In the genomic region with DNA sequence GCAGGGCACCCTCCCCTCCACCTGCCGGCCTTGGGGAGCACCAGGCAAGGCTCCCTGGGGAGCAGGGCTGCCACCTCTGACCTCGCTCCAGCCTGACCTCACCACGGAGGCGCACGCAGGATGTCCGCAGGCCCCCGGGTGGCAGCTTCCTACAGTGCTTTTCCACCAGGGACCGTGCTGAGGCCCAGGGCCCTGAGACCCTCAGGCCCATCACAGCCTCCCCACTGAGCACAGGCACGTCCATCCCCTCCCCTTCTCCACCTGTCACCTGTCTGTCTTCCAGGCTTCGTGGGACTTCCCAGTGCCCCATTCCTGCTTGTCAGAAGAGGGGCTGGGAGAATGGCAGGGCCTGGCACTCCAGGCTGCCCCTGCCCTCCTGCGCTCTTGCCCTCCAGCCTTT, we compare ENCODE assay signal across 19 cellular contexts.
"Had no signal": no experiment of that assay in that cellular context is flagged by ENCODE, and none has a peak within 500 bp of the region (broad histone marks: within the 10 kb centered on the region; RNA-seq: fewer than 3 reads in every experiment).

No MANE protein-coding gene starts in this region.

- DNase-seq: activated CD4-positive, alpha-beta memory T cell treated with anti-CD3 and anti-CD28 coated beads for 36 hours; activated CD4-positive, alpha-beta T cell treated with anti-CD3 and anti-CD28 coated beads for 48 hours; activated naive CD4-positive, alpha-beta T cell treated with anti-CD3 and anti-CD28 coated beads for 36 hours; activated naive CD8-positive, alpha-beta T cell treated with anti-CD3 and anti-CD28 coated beads, Interleukin-2, amount 10 ng/mL, durations not matched to agents 7 days and 5 days; activated T-cell treated with anti-CD3 and anti-CD28 coated beads, Interleukin-2, amount 50 U/mL, for 48 hours; amniotic stem cell; cortex of kidney; head of caudate nucleus; hypothalamus; left ventricle myocardium inferior; naive thymus-derived CD8-positive, alpha-beta T cell; ovary; stimulated activated CD4-positive, alpha-beta T cell treated with anti-CD3 and anti-CD28 coated beads, Interleukin-4, amount 100 ng/mL, for 24 hours; transverse colon; WERI-Rb-1 had no signal

- H3K4me3 ChIP-seq: gastroesophageal sphincter, left ventricle myocardium inferior, ovary, prostate gland, transverse colon had no signal

- ATAC-seq: gastroesophageal sphincter; naive thymus-derived CD8-positive, alpha-beta T cell had no signal

- H3K9me3 ChIP-seq: gastroesophageal sphincter, left ventricle myocardium inferior, ovary, prostate gland, transverse colon had no signal

- H3K4me3 Mint-ChIP-seq: activated CD4-positive, alpha-beta memory T cell treated with anti-CD3 and anti-CD28 coated beads for 36 hours; activated naive CD4-positive, alpha-beta T cell treated with anti-CD3 and anti-CD28 coated beads for 36 hours; activated naive CD8-positive, alpha-beta T cell treated with anti-CD3 and anti-CD28 coated beads, Interleukin-2, amount 10 ng/mL, durations not matched to agents 7 days and 5 days; mesothelial cell of epicardium; naive thymus-derived CD8-positive, alpha-beta T cell had no signal

- H3K4me1 ChIP-seq: gastroesophageal sphincter, prostate gland, transverse colon had no signal

- H3K4me1 Mint-ChIP-seq: activated naive CD8-positive, alpha-beta T cell treated with anti-CD3 and anti-CD28 coated beads, Interleukin-2, amount 10 ng/mL, durations not matched to agents 7 days and 5 days had no signal

- H3K36me3 ChIP-seq: gastroesophageal sphincter, left ventricle myocardium inferior, ovary, prostate gland, transverse colon, WERI-Rb-1 had no signal

- H3K36me3 Mint-ChIP-seq: activated CD4-positive, alpha-beta memory T cell treated with anti-CD3 and anti-CD28 coated beads for 36 hours; activated naive CD8-positive, alpha-beta T cell treated with anti-CD3 and anti-CD28 coated beads, Interleukin-2, amount 10 ng/mL, durations not matched to agents 7 days and 5 days; mesothelial cell of epicardium had no signal

- H3K27ac ChIP-seq: epithelial cell of prostate, gastroesophageal sphincter, left ventricle myocardium inferior, ovary, prostate gland, transverse colon, WERI-Rb-1 had no signal

- H3K27ac Mint-ChIP-seq: activated CD4-positive, alpha-beta memory T cell treated with anti-CD3 and anti-CD28 coated beads for 36 hours; activated naive CD4-positive, alpha-beta T cell treated with anti-CD3 and anti-CD28 coated beads for 36 hours; activated naive CD8-positive, alpha-beta T cell treated with anti-CD3 and anti-CD28 coated beads, Interleukin-2, amount 10 ng/mL, durations not matched to agents 7 days and 5 days; mesothelial cell of epicardium had no signal

- H3K27me3 ChIP-seq: gastroesophageal sphincter, ovary, transverse colon had no signal

- H3K9me3 Mint-ChIP-seq: activated CD4-positive, alpha-beta memory T cell treated with anti-CD3 and anti-CD28 coated beads for 36 hours; activated naive CD4-positive, alpha-beta T cell treated with anti-CD3 and anti-CD28 coated beads for 36 hours; activated naive CD8-positive, alpha-beta T cell treated with anti-CD3 and anti-CD28 coated beads, Interleukin-2, amount 10 ng/mL, durations not matched to agents 7 days and 5 days; mesothelial cell of epicardium; naive thymus-derived CD8-positive, alpha-beta T cell had no signal

- H3K27me3 Mint-ChIP-seq: activated CD4-positive, alpha-beta memory T cell treated with anti-CD3 and anti-CD28 coated beads for 36 hours; activated naive CD8-positive, alpha-beta T cell treated with anti-CD3 and anti-CD28 coated beads, Interleukin-2, amount 10 ng/mL, durations not matched to agents 7 days and 5 days; naive thymus-derived CD8-positive, alpha-beta T cell had no signal
